In genomic region chr2:95414015-95414594, GRCh38 we compare ENCODE assay signal across 8 cellular contexts. TPM values are rescaled to one million over a fixed set of nuclear protein-coding genes. Genes with fewer than 3 reads are reported as not detected.
A peak's percentile ranks its signal among the peaks of the same experiment; 100 is the strongest.
DNase-seq lines count a peak whose midpoint lies in the region; ATAC-seq, FAIRE-seq and TF ChIP-seq lines count a peak whose summit lies in the region.
"Not testable (repeated sequence)": the region's sequence is repeated elsewhere in the genome, so short reads cannot be mapped to it uniquely, and the experiment has no call there.

No MANE protein-coding gene starts in this region.

- not testable (repeated sequence) for H3K27ac ChIP-seq in adrenal gland, cardiac muscle cell, uterus

- not testable (repeated sequence) for H3K4me3 ChIP-seq in adrenal gland, cardiac muscle cell, uterus

- not testable (repeated sequence) for H3K36me3 ChIP-seq in adrenal gland (replicated peaks in 1 of 2); cardiac muscle cell; uterus

- peak; percentile 33 for FAIRE-seq in GM18507 (lab: Jason Lieb, UNC)

- H3K4me1 ChIP-seq in adrenal gland (replicated peaks in 1 of 2); cardiac muscle cell (ENCODE audit: low read depth); uterus: not testable (repeated sequence)

- TF ChIP-seq POLR2A in adrenal gland (IDR thresholded peaks at IDR 0.05); uterus (IDR thresholded peaks at IDR 0.05): not testable (repeated sequence)

- not testable (repeated sequence) for DNase-seq in GM18507 (ENCODE audit: extremely low spot score, insufficient read length, low read depth)
- DNase-seq in NCI-H2081 (lab: John Stamatoyannopoulos, UW) (peak; percentile 54 to 55), T-helper 9 cell (peak; percentile 37), adrenal gland (peak; percentile 76 to 90 (median 85)), cardiac muscle cell (ENCODE audit: low read depth in 1 of 2, low spot score in 1 of 2) (peak; percentile 78 to 83), pons (ENCODE audit: low spot score) (peak; percentile 78), uterus (peak; percentile 75 to 80)

- TF ChIP-seq CTCF in adrenal gland (IDR thresholded peaks at IDR 0.05) = peak; percentile 73 to 90 (median 82)
- peak; percentile 78 for TF ChIP-seq CTCF in cardiac muscle cell (IDR thresholded peaks at IDR 0.05; ENCODE audit: low read depth, low read length)
- TF ChIP-seq CTCF in uterus (IDR thresholded peaks at IDR 0.05) = peak; percentile 77 to 82 (median 79)

- intact Hi-C loops in adrenal gland (cut with DNase I) = loop anchor here in 1 of 2 donors (5.0 kb wide), 1 partner anchor 318 kb away; no protein-coding TSS in a partner anchor
- intact Hi-C loops in uterus (cut with DNase I; ENCODE audit: low total_unique reads) = not testable (repeated sequence)

- not testable (repeated sequence) for H3K27me3 ChIP-seq in adrenal gland, cardiac muscle cell, uterus

- WGBS in adrenal gland, 4 donors = 47 to 61% (median 58%) methylated on average over 6 to 9 of the region's 9 CpGs

- not testable (repeated sequence) for H3K9me3 ChIP-seq in adrenal gland (replicated peaks in 1 of 3); cardiac muscle cell (ENCODE audit: low read depth); uterus

- ATAC-seq in HG02981 (IDR thresholded peaks at IDR 0.05; ENCODE audit: unreplicated experiment) = peak; percentile 89

RNA-seq across cellular contexts. Expression of gene FAHD2A, which starts 11.6 kb away (rescaled TPM):
- total RNA-seq in adrenal gland = 10 to 100 TPM; 12.9 to 35.2 (median 27.8) TPM
- polyA plus RNA-seq in adrenal gland = 10 to 100 TPM; 22.6 to 28.6 (median 28.1) TPM
- 57.7 and 64.9 TPM in 2 replicates for total RNA-seq in cardiac muscle cell
- 66.1 and 66.5 TPM in 2 replicates for polyA plus RNA-seq in cardiac muscle cell
- total RNA-seq in uterus = 10 to 100 TPM in 3 of 4 donors, 1 to 10 TPM in 1; 4.4 to 62.4 (median 27.1) TPM
